ENCODE assay signal across 27 cellular contexts in the genomic region with DNA sequence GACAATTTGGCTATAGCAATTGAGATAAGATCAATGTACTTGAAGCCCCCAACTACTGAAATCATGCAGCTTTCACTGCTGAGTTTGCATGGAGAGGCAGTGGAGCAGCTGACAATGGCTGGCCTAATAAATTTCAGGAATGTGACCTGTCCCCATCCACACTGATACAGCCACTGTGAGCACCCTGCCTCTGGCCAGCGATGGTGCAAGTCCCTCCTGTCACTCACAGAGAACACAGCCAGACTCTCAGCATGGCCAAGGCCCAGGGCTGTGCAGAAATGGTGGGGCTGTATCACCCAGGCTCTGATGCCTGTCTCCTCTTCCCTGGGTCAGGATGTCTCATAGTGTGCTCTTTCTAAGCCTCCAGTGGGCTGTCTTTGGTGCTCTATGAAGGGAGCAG.
"Had no signal": no experiment of that assay in that cellular context is flagged by ENCODE, and none has a peak within 500 bp of the region (broad histone marks: within the 10 kb centered on the region; RNA-seq: fewer than 3 reads in every experiment).

No MANE protein-coding gene starts in this region.

- H3K9me3 Mint-ChIP-seq: natural killer cell; stimulated activated memory B cell treated with anti-CD40 and anti-IgM and Interleukin-4, amounts not matched to agents 10 μg/mL and 1 μg/mL and 100 μg/mL, for 72 hours had no signal

- H3K36me3 ChIP-seq: esophagus squamous epithelium, heart right ventricle, lower lobe of right lung, ovary, right lobe of liver, tibial nerve, upper lobe of left lung, vagina had no signal

- H3K27ac ChIP-seq: esophagus squamous epithelium, heart right ventricle, lower lobe of right lung, ovary, right lobe of liver, testis, tibial nerve, upper lobe of left lung, vagina had no signal

- H3K36me3 Mint-ChIP-seq: natural killer cell; stimulated activated memory B cell treated with anti-CD40 and anti-IgM and Interleukin-4, amounts not matched to agents 10 μg/mL and 1 μg/mL and 100 μg/mL, for 72 hours had no signal

- H3K4me1 ChIP-seq: esophagus squamous epithelium, lower lobe of right lung, right lobe of liver had no signal

- H3K27ac Mint-ChIP-seq: natural killer cell; stimulated activated memory B cell treated with anti-CD40 and anti-IgM and Interleukin-4, amounts not matched to agents 10 μg/mL and 1 μg/mL and 100 μg/mL, for 72 hours had no signal

- H3K4me2 ChIP-seq: smooth muscle cell had no signal

- H3K27me3 ChIP-seq: ovary, right lobe of liver, testis, tibial nerve, upper lobe of left lung, vagina had no signal

- H3K9me3 ChIP-seq: esophagus squamous epithelium, heart right ventricle, lower lobe of right lung, ovary, right lobe of liver, testis, tibial nerve, upper lobe of left lung, vagina had no signal

- H3K4me3 ChIP-seq: esophagus squamous epithelium, heart right ventricle, lower lobe of right lung, ovary, right lobe of liver, smooth muscle cell, testis, tibial nerve, upper lobe of left lung, vagina had no signal

- ATAC-seq: heart right ventricle; left colon; left ventricle myocardium superior; lower lobe of right lung; natural killer cell; right lobe of liver; stimulated activated memory B cell treated with anti-CD40 and anti-IgM and Interleukin-4, amounts not matched to agents 10 μg/mL and 1 μg/mL and 100 μg/mL, for 72 hours; stimulated activated naive CD8-positive, alpha-beta T cell treated with anti-CD3 and anti-CD28 coated beads, Interleukin-15, Interleukin-2, amounts not matched to agents 100 U/mL and 50 U/mL, for 24 hours had no signal

- DNase-seq: central memory CD4-positive, alpha-beta T cell; effector CD8-positive, alpha-beta T cell; erythroblast; esophagus squamous epithelium; foreskin melanocyte; glutamatergic neuron; heart right ventricle; hippocampal formation; kidney glomerular epithelial cell; left colon; left ventricle myocardium superior; lower lobe of right lung; natural killer cell; nucleus accumbens; ovary; posterior cingulate gyrus; right lobe of liver; stimulated activated CD4-positive, alpha-beta T cell treated with anti-CD3 and anti-CD28 coated beads, Interleukin-2, amount 100 ng/mL, for 24 hours; stimulated activated CD4-positive, alpha-beta T cell treated with anti-CD3 and anti-CD28 coated beads, Interleukin-4, amount 100 ng/mL, for 24 hours; stimulated activated naive CD8-positive, alpha-beta T cell treated with anti-CD3 and anti-CD28 coated beads, Interleukin-15, Interleukin-2, amounts not matched to agents 100 U/mL and 50 U/mL, for 24 hours; substantia nigra; testis; upper lobe of left lung had no signal

- H3K4me3 Mint-ChIP-seq: natural killer cell; stimulated activated memory B cell treated with anti-CD40 and anti-IgM and Interleukin-4, amounts not matched to agents 10 μg/mL and 1 μg/mL and 100 μg/mL, for 72 hours had no signal
